ENCODE assay signal across 18 cellular contexts in the genomic region with DNA sequence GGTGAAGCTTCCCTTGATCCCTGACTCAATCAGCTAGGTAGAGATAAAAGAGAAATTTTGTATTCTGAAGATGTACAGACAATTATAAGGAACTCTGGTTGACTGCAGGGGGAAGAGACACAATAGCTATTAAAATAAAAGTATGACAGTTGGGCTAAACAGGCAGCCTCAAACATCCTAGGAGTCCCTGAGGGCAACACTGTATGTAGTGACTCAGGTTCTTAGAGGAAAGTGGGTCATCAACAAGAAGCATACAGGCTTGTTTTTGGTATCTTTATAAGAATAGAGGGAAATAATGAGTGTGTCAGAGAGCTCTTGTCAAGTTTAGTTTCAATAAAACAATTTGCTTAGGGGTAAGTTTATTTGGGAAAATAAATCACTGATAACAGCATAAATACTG.
"Had no signal": no experiment of that assay in that cellular context is flagged by ENCODE, and none has a peak within 500 bp of the region (broad histone marks: within the 10 kb centered on the region; RNA-seq: fewer than 3 reads in every experiment).

No MANE protein-coding gene starts in this region.

- H3K4me1 Mint-ChIP-seq: naive thymus-derived CD4-positive, alpha-beta T cell had no signal

- H3K4me1 ChIP-seq: lower lobe of right lung, tibial artery, uterus had no signal

- H3K4me3 ChIP-seq: dorsolateral prefrontal cortex, lower lobe of right lung, ovary, tibial artery, uterus had no signal

- H3K9me3 ChIP-seq: lower lobe of right lung, ovary, tibial artery, uterus had no signal

- H3K27me3 Mint-ChIP-seq: naive thymus-derived CD4-positive, alpha-beta T cell; stimulated activated memory B cell treated with anti-CD40 and anti-IgM and Interleukin-4, amounts not matched to agents 10 μg/mL and 1 μg/mL and 100 μg/mL, for 72 hours had no signal

- H3K4me3 Mint-ChIP-seq: activated T-helper 1 cell treated with anti-CD3 and anti-CD28 coated beads, Interleukin-12 subunit alpha, Interleukin-12 subunit beta, Interleukin-2, Interleukin-4 antibody, amounts not matched to agents 30 ng/mL and 10 ng/mL and 1 ng/mL, durations not matched to agents 14 hours and 24 hours and 36 hours; naive thymus-derived CD4-positive, alpha-beta T cell; stimulated activated memory B cell treated with anti-CD40 and anti-IgM and Interleukin-4, amounts not matched to agents 10 μg/mL and 1 μg/mL and 100 μg/mL, for 72 hours had no signal

- H3K27ac ChIP-seq: dorsolateral prefrontal cortex, lower lobe of right lung, ovary, tibial artery, uterus had no signal

- H3K9me3 Mint-ChIP-seq: activated T-helper 1 cell treated with anti-CD3 and anti-CD28 coated beads, Interleukin-12 subunit alpha, Interleukin-12 subunit beta, Interleukin-2, Interleukin-4 antibody, amounts not matched to agents 30 ng/mL and 10 ng/mL and 1 ng/mL, durations not matched to agents 14 hours and 24 hours and 36 hours; stimulated activated memory B cell treated with anti-CD40 and anti-IgM and Interleukin-4, amounts not matched to agents 10 μg/mL and 1 μg/mL and 100 μg/mL, for 72 hours had no signal

- ATAC-seq: esophagus mucosa; left cardiac atrium; lower lobe of right lung; naive thymus-derived CD4-positive, alpha-beta T cell; sciatic nerve; stimulated activated memory B cell treated with anti-CD40 and anti-IgM and Interleukin-4, amounts not matched to agents 10 μg/mL and 1 μg/mL and 100 μg/mL, for 72 hours had no signal

- H3K36me3 Mint-ChIP-seq: naive thymus-derived CD4-positive, alpha-beta T cell; stimulated activated memory B cell treated with anti-CD40 and anti-IgM and Interleukin-4, amounts not matched to agents 10 μg/mL and 1 μg/mL and 100 μg/mL, for 72 hours had no signal

- DNase-seq: activated CD4-positive, CD25-positive, alpha-beta regulatory T cell treated with anti-CD3 and anti-CD28 coated beads, Interleukin-2, amount 50 U/mL, for 72 hours; activated naive CD4-positive, alpha-beta T cell; dorsolateral prefrontal cortex; foreskin melanocyte; head of caudate nucleus; left cardiac atrium; lower lobe of right lung; naive thymus-derived CD4-positive, alpha-beta T cell; ovary; stimulated activated CD4-positive, alpha-beta T cell treated with anti-CD3 and anti-CD28 coated beads, Interleukin-1b, Interleukin-23, amount 100 ng/mL, for 48 hours; tibial artery; uterus had no signal

- H3K27ac Mint-ChIP-seq: activated T-helper 1 cell treated with anti-CD3 and anti-CD28 coated beads, Interleukin-12 subunit alpha, Interleukin-12 subunit beta, Interleukin-2, Interleukin-4 antibody, amounts not matched to agents 30 ng/mL and 10 ng/mL and 1 ng/mL, durations not matched to agents 14 hours and 24 hours and 36 hours; naive thymus-derived CD4-positive, alpha-beta T cell; stimulated activated memory B cell treated with anti-CD40 and anti-IgM and Interleukin-4, amounts not matched to agents 10 μg/mL and 1 μg/mL and 100 μg/mL, for 72 hours had no signal

- H3K27me3 ChIP-seq: dorsolateral prefrontal cortex, ovary, tibial artery, uterus had no signal

- H3K36me3 ChIP-seq: lower lobe of right lung, ovary, tibial artery, uterus had no signal

- FAIRE-seq: astrocyte, endometrium had no signal
